8 cellular contexts compared by ENCODE assay signal in genomic region chr2:37344453-37345361, GRCh38. TPM values are rescaled to one million over a fixed set of nuclear protein-coding genes. Genes with fewer than 3 reads are reported as not detected.
DNase-seq lines count a peak whose midpoint lies in the region; ATAC-seq and TF ChIP-seq lines count a peak whose summit lies in the region.

TSS of gene QPCT (plus strand) at chr2:37344630. CDS start at chr2:37344732, 102 bp downstream.

- H3K27ac ChIP-seq in AG04450 (ENCODE audit: low read depth, low read length) = no peak within 1 kb of the TSS
- H3K27ac ChIP-seq in neutrophil = peak within 1 kb of the TSS; percentile 93
- H3K27ac ChIP-seq in upper lobe of right lung = peak within 1 kb of the TSS; percentile 38

- CTCF ChIA-PET in AG04450 (lab: Charles Lee) = interaction anchor here (0.7 kb wide), 1 partner anchor 1127 kb away, joined by 7 read pairs; no protein-coding TSS in a partner anchor

- peaks cover 51% of the 10 kb centered on the region in 2 experiments for H3K4me1 ChIP-seq in neutrophil (ENCODE audit: control insufficient read depth in 1 of 2, insufficient read depth in 1 of 2, low read depth in 1 of 2, low read length in 1 of 2)
- no peaks in the 10 kb centered on the region for H3K4me1 ChIP-seq in upper lobe of right lung

- no peaks in the 10 kb centered on the region; the same call in 1 of the 2 replicates for H3K9me3 ChIP-seq in AG04450 (ENCODE audit: control insufficient read depth, insufficient read depth, low read length)
- H3K9me3 ChIP-seq in neutrophil = no peaks in the 10 kb centered on the region
- H3K9me3 ChIP-seq in upper lobe of right lung = no peaks in the 10 kb centered on the region

- TF ChIP-seq CTCF in AG04450 (IDR thresholded peaks at IDR 0.05; ENCODE audit: low read depth, low read length) (no peak), foreskin fibroblast (IDR thresholded peaks at IDR 0.05; ENCODE audit: low read depth, low read length) (no peak), neutrophil (IDR thresholded peaks at IDR 0.05) (no peak), upper lobe of right lung (IDR thresholded peaks at IDR 0.05) (no peak)

- H3K36me3 ChIP-seq in neutrophil (no peaks in the 10 kb centered on the region), upper lobe of right lung (no peaks in the 10 kb centered on the region)

- POLR2A ChIA-PET in AG04450 (lab: Yijun Ruan, JAX) = no interaction called here

- H3K4me3 ChIP-seq in AG04450 (ENCODE audit: low read depth, low read length) = peak within 1 kb of the TSS; percentile 62
- peak within 1 kb of the TSS; percentile 63 to 75 for H3K4me3 ChIP-seq in foreskin fibroblast (ENCODE audit: low read depth in 1 of 2, low read length in 2 of 2)
- peak within 1 kb of the TSS; percentile 91 to 95 for H3K4me3 ChIP-seq in neutrophil (ENCODE audit: low read depth in 1 of 2, low read length in 1 of 2)
- H3K4me3 ChIP-seq in upper lobe of right lung = peak within 1 kb of the TSS; percentile 67

- H3K27me3 ChIP-seq in AG04450 (ENCODE audit: control insufficient read depth, insufficient read depth, low read length) (no peaks in the 10 kb centered on the region), neutrophil (no peaks in the 10 kb centered on the region), upper lobe of right lung (no peaks in the 10 kb centered on the region)

- DNase-seq in AG04450 (ENCODE audit: low read depth, low spot score) (no peak), NCI-H510A treated with DMSO at 0.1 percent for 48 hours (lab: John Stamatoyannopoulos, UW) (peak; percentile 64), foreskin fibroblast (peak in 1 of 2 donors; percentile 67), upper lobe of right lung (peak; percentile 78)
- peak; percentile 42 to 48 for DNase-seq in activated T-helper 1 cell treated with anti-CD3 and anti-CD28 coated beads, Interleukin-2, amount 50 U/mL, for 16 hours (ENCODE audit: low read depth in 1 of 2, low spot score in 1 of 2)

- peak; percentile 59 for ATAC-seq in GM19463 (IDR thresholded peaks at IDR 0.05; ENCODE audit: unreplicated experiment)
- ATAC-seq in upper lobe of right lung = peak; percentile 83
- no peak for ATAC-seq in HG03521 (IDR thresholded peaks at IDR 0.05; ENCODE audit: unreplicated experiment)

- intact Hi-C loops in upper lobe of right lung (cut with DNase I) = no loop called here

RNA-seq across cellular contexts. Expression of gene QPCT, which starts in this region (rescaled TPM):
- polyA plus RNA-seq in AG04450 (2011; rRNA removed) = 8.3 and 11.2 TPM in 2 replicates
- 7.7 and 10.6 TPM in 2 replicates for polyA minus RNA-seq in AG04450 (2011; rRNA and poly(A)+ RNA removed)
- 4.9 TPM for total RNA-seq in upper lobe of right lung
